In genomic region chr2:188360485-188361263, GRCh38 we compare ENCODE assay signal across 17 cellular contexts.
DNase-seq lines count a peak whose midpoint lies in the region; ATAC-seq, FAIRE-seq and TF ChIP-seq lines count a peak whose summit lies in the region.
"Had no signal": no experiment of that assay in that cellular context is flagged by ENCODE, and none has a peak within 500 bp of the region (broad histone marks: within the 10 kb centered on the region; RNA-seq: fewer than 3 reads in every experiment).

No MANE protein-coding gene starts in this region.

- H3K36me3 Mint-ChIP-seq in endodermal cell (ENCODE audit: low read depth), result no peaks in the 10 kb centered on the region
- H3K36me3 Mint-ChIP-seq: CD14-positive monocyte; CD8-positive, alpha-beta T cell had no signal

- DNase-seq in HCT116 (ENCODE audit: low read depth, low spot score), result no peak
- DNase-seq in NCI-H69 (lab: John Stamatoyannopoulos, UW), result peak; percentile 4
- DNase-seq in endodermal cell, result no peak
- no peak for DNase-seq in thyroid gland
- DNase-seq in HTR-8/SVneo (ENCODE audit: insufficient read length, low spot score), result no peak
- DNase-seq: CD8-positive, alpha-beta T cell; COR-L47; DMS153; DND-41; GDM1; KG1 had no signal

- RAD21 ChIA-PET in HCT116 (lab: Charles Lee; ENCODE audit: low non-redundant PET in 1 of 2, low total read pairs in 2 of 2, uncharacterized antibody in 2 of 2, unreplicated experiment in 2 of 2), result no interaction called here

- no peak overlapping the region for H3K27ac Mint-ChIP-seq in endodermal cell
- H3K27ac Mint-ChIP-seq: CD14-positive monocyte; CD8-positive, alpha-beta T cell had no signal

- BruUV-seq in HCT116 (replicated peaks; lab: Mats Ljungman, UMichigan), result no TSS peak

- WGBS in endodermal cell (ENCODE audit: insufficient coverage in 1 of 2, insufficient read length in 1 of 2), 2 experiments, result 86 to 92% methylated on average over 9 of the region's 9 CpGs
- WGBS in thyroid gland, 2 donors, result 93% methylated on average over 9 of the region's 9 CpGs

- peaks cover 24% of the 10 kb centered on the region for H3K79me2 ChIP-seq in HCT116 (ENCODE audit: insufficient read depth, low read length)

- no peaks in the 10 kb centered on the region for H4K20me1 ChIP-seq in HCT116 (ENCODE audit: insufficient read depth)

- TF ChIP-seq RAD21 in HCT116 (IDR thresholded peaks at IDR 0.05; ENCODE audit: low read depth), result no peak

- H2AFZ ChIP-seq in HCT116 (ENCODE audit: low read depth, low read length, poor library complexity, severe bottlenecking), result no peak overlapping the region

- TF ChIP-seq POLR2A in HCT116 (IDR thresholded peaks at IDR 0.05; ENCODE audit: borderline replicate concordance, extremely low read depth, insufficient read depth, insufficient read length), result no peak
- TF ChIP-seq POLR2A in thyroid gland (IDR thresholded peaks at IDR 0.05), result no peak
- TF ChIP-seq POLR2A in GM18505 (IDR thresholded peaks at IDR 0.05; ENCODE audit: borderline replicate concordance, extremely low read depth, insufficient read depth, insufficient read length), result no peak

- intact Hi-C loops in HCT116 (cut with micrococcal nuclease), result loop anchor here (10.0 kb wide), 1 partner anchor 856 kb away; no protein-coding TSS in a partner anchor
- intact Hi-C loops in thyroid gland (cut with DNase I), result no loop called here

- H3K36me3 ChIP-seq in HCT116 (ENCODE audit: control insufficient read depth in 1 of 2, insufficient read depth in 2 of 2, low read length in 2 of 2) (no peaks in the 10 kb centered on the region), endodermal cell (ENCODE audit: control insufficient read depth, insufficient read depth, low read length) (no peaks in the 10 kb centered on the region), thyroid gland (no peaks in the 10 kb centered on the region)

- H3K4me1 Mint-ChIP-seq in endodermal cell, result peaks cover 36% of the 10 kb centered on the region
- H3K4me1 Mint-ChIP-seq: CD14-positive monocyte had no signal

- POLR2A ChIA-PET in HCT116 (lab: Charles Lee), result no interaction called here

- no peak overlapping the region for H3K4me3 ChIP-seq in HCT116 (replicated peaks in 1 of 2; ENCODE audit: low read depth in 1 of 2, low read length in 2 of 2)
- H3K4me3 ChIP-seq in endodermal cell (ENCODE audit: low read length), result no peak overlapping the region
- no peak overlapping the region for H3K4me3 ChIP-seq in thyroid gland (replicated peaks in 1 of 3)

- H3K4me3 Mint-ChIP-seq in endodermal cell, result no peak overlapping the region
- H3K4me3 Mint-ChIP-seq: CD14-positive monocyte; CD8-positive, alpha-beta T cell had no signal

- peaks cover 19% of the 10 kb centered on the region for H3K27me3 Mint-ChIP-seq in endodermal cell (ENCODE audit: insufficient read depth)

- H3K4me2 ChIP-seq in HCT116 (ENCODE audit: low read length), result no peak overlapping the region

- CTCF ChIA-PET in HCT116 (lab: Charles Lee), result interaction anchor here (1.4 kb wide), 1 partner anchor 9 kb away, joined by 5 read pairs; no protein-coding TSS in a partner anchor

- no peaks in the 10 kb centered on the region for H3K9me3 Mint-ChIP-seq in endodermal cell
- H3K9me3 Mint-ChIP-seq: CD8-positive, alpha-beta T cell had no signal

- FAIRE-seq in A204.1 (lab: Jason Lieb, UNC), result peak; percentile 6
- FAIRE-seq in HTR-8/SVneo (lab: Jason Lieb, UNC), result no peak
- FAIRE-seq: D721Med, GM12892, GM19239 had no signal

- TF ChIP-seq CTCF in HCT116 (IDR thresholded peaks at IDR 0.05 in 2 of 3, conservative IDR thresholded peaks at IDR 0.05 in 1 of 3; ENCODE audit: borderline replicate concordance in 1 of 3, insufficient read depth in 1 of 3, low read depth in 2 of 3, low read length in 2 of 3), result no peak
- TF ChIP-seq CTCF in endodermal cell (conservative IDR thresholded peaks at IDR 0.05), result no peak
- TF ChIP-seq CTCF in thyroid gland (IDR thresholded peaks at IDR 0.05), result no peak

- H3K9ac ChIP-seq in HCT116 (ENCODE audit: low read length), result no peak overlapping the region
- no peak overlapping the region for H3K9ac ChIP-seq in endodermal cell (ENCODE audit: extremely low read depth, low read length, poor library complexity, severe bottlenecking)

- H3K4me1 ChIP-seq in HCT116 (ENCODE audit: control insufficient read depth in 1 of 2, insufficient read depth in 2 of 2, low read length in 2 of 2), result no peaks in the 10 kb centered on the region
- H3K4me1 ChIP-seq in endodermal cell (ENCODE audit: control insufficient read depth, insufficient read depth, low read length), result no peaks in the 10 kb centered on the region
- no peaks in the 10 kb centered on the region for H3K4me1 ChIP-seq in thyroid gland

- no peak overlapping the region for H3K27ac ChIP-seq in HCT116 (ENCODE audit: low read depth, low read length)
- H3K27ac ChIP-seq in endodermal cell (ENCODE audit: low read depth, low read length), result peak overlapping the region; percentile 15
- no peak overlapping the region for H3K27ac ChIP-seq in thyroid gland

- ATAC-seq in HCT116 (no peak), GM18505 (IDR thresholded peaks at IDR 0.05; ENCODE audit: unreplicated experiment) (no peak)
- ATAC-seq: CD8-positive, alpha-beta T cell had no signal

- H3K9me2 ChIP-seq in HCT116 (ENCODE audit: insufficient read depth), result no peaks in the 10 kb centered on the region

- H3K27me3 ChIP-seq in HCT116 (ENCODE audit: insufficient read depth, low read length) (no peaks in the 10 kb centered on the region), endodermal cell (ENCODE audit: control insufficient read depth, insufficient read depth, low read length, poor library complexity, severe bottlenecking) (peaks cover 16% of the 10 kb centered on the region), thyroid gland (no peaks in the 10 kb centered on the region)

- H3K9me3 ChIP-seq in HCT116 (ENCODE audit: control insufficient read depth in 1 of 2, insufficient read depth in 1 of 2, low read depth in 1 of 2, low read length in 2 of 2), result no peaks in the 10 kb centered on the region
- H3K9me3 ChIP-seq in endodermal cell (ENCODE audit: control insufficient read depth, low read length), result no peaks in the 10 kb centered on the region
- H3K9me3 ChIP-seq in thyroid gland, result no peaks in the 10 kb centered on the region

TF ChIP-seq in HCT116, 20 proteins besides CTCF, POLR2A, EP300 and RAD21:
- TF ChIP-seq JUND (IDR thresholded peaks at IDR 0.05) (no peak), CEBPB (IDR thresholded peaks at IDR 0.05; ENCODE audit: low read depth) (peak; percentile 9; the same call in 1 of the 2 replicates)
